Comparison of ENCODE assay signal across 16 cellular contexts in the genomic region with DNA sequence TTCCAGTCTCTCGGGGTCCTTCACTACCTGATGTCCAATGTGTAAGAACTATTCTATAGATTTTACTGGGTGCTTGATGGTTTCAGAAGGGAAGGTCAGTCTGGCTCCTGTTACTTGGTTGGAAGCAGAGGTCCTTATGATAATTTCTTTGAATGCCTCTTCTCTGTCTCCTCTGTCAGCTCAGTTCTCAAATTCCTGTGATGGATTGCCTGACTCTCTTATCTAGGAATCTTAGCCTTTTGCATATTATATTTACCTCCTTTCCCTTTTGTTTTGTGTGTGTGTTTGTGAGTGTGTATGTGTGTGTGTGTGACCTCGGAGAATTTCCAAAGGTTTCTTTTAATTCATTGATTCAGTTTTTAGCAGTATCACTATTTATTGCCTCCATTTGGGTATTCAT.
DNase-seq lines count a peak whose midpoint lies in the region; ATAC-seq and TF ChIP-seq lines count a peak whose summit lies in the region.
"Had no signal": no experiment of that assay in that cellular context is flagged by ENCODE, and none has a peak within 500 bp of the region (broad histone marks: within the 10 kb centered on the region; RNA-seq: fewer than 3 reads in every experiment).

No MANE protein-coding gene starts in this region.

- H3K27ac ChIP-seq in mesendoderm (ENCODE audit: low read depth, low read length): no peak overlapping the region
- peak overlapping the region; percentile 42 for H3K27ac ChIP-seq in upper lobe of right lung
- H3K27ac ChIP-seq: C4-2B, HL-60 had no signal

- H3K27me3 ChIP-seq in adipocyte (replicated peaks; ENCODE audit: control insufficient read depth, insufficient read depth, low read length) (no peaks in the 10 kb centered on the region), mesendoderm (ENCODE audit: insufficient read depth, low read length, poor library complexity) (no peaks in the 10 kb centered on the region), upper lobe of right lung (no peaks in the 10 kb centered on the region)

- no peak overlapping the region for H3K4me2 ChIP-seq in mesendoderm (ENCODE audit: low read length)

- intact Hi-C loops in upper lobe of right lung (cut with DNase I): no loop called here

- WGBS in mesendoderm (ENCODE audit: extremely low coverage, insufficient coverage, low lambda C conversion rate): no CpG with 5 or more reads among the region's 2 CpGs

- no peaks in the 10 kb centered on the region for H3K79me1 ChIP-seq in mesendoderm (ENCODE audit: low read length)

- H3K4ac ChIP-seq in mesendoderm (ENCODE audit: low read depth, low read length): no peak overlapping the region

- H3K23ac ChIP-seq in mesendoderm (ENCODE audit: low read length): no peak overlapping the region

- H3K27me3 Mint-ChIP-seq in HFFc6 (ENCODE audit: insufficient read depth): peaks cover 2% of the 10 kb centered on the region; the same call in 1 of the 2 replicates

- H3K36me3 Mint-ChIP-seq in HFFc6 (ENCODE audit: low read depth): peaks cover 20% of the 10 kb centered on the region
- H3K36me3 Mint-ChIP-seq: CD4-positive, alpha-beta memory T cell had no signal

- H2BK5ac ChIP-seq in mesendoderm (ENCODE audit: low read length): no peak overlapping the region

- H3K9ac ChIP-seq in adipocyte (ENCODE audit: low read length) (peak overlapping the region; percentile 69), mesendoderm (ENCODE audit: low read length) (no peak overlapping the region)

- no peak overlapping the region for H2AK5ac ChIP-seq in mesendoderm (ENCODE audit: low read length)

- no peak overlapping the region for H2BK120ac ChIP-seq in mesendoderm (ENCODE audit: low read depth, low read length)

- ATAC-seq in upper lobe of right lung (no peak), HG02970 (IDR thresholded peaks at IDR 0.05; ENCODE audit: low FRiP score, unreplicated experiment) (no peak)

- no peak for DNase-seq in HFFc6
- DNase-seq in adipocyte (ENCODE audit: low read depth): no peak
- DNase-seq in mesendoderm: peak; percentile 53
- no peak for DNase-seq in upper lobe of right lung
- DNase-seq in activated effector memory CD4-positive, alpha-beta T cell treated with anti-CD3 and anti-CD28 coated beads, Interleukin-2, amount 50 U/mL, for 16 hours: no peak
- DNase-seq in SKM-1 treated with dmso at 0.1 percent for 144 hours (lab: John Stamatoyannopoulos, UW; ENCODE audit: unreplicated experiment): no peak
- DNase-seq: CD4-positive, alpha-beta memory T cell; DMS153; DMS79 treated with DMSO at 0.1 percent for 48 hours; EL; GOT3; H9 had no signal

- no peak overlapping the region for H4K5ac ChIP-seq in mesendoderm (ENCODE audit: low read length)

- H3K4me3 Mint-ChIP-seq in HFFc6: no peak overlapping the region
- H3K4me3 Mint-ChIP-seq: B cell; CD4-positive, alpha-beta memory T cell; H9 had no signal

- H3K56ac ChIP-seq in mesendoderm (ENCODE audit: low read length): no peak overlapping the region

- no peaks in the 10 kb centered on the region for H3K79me2 ChIP-seq in mesendoderm (ENCODE audit: control insufficient read depth, insufficient read depth, low read length)

- H3K4me3 ChIP-seq in adipocyte (ENCODE audit: low read length) (peak overlapping the region; percentile 3), mesendoderm (ENCODE audit: low read length) (no peak overlapping the region), upper lobe of right lung (no peak overlapping the region)

- H3K9me3 ChIP-seq in adipocyte (ENCODE audit: control insufficient read depth, low read length): no peaks in the 10 kb centered on the region
- no peaks in the 10 kb centered on the region for H3K9me3 ChIP-seq in upper lobe of right lung

- no peaks in the 10 kb centered on the region for H3K9me3 Mint-ChIP-seq in HFFc6
- H3K9me3 Mint-ChIP-seq: CD4-positive, alpha-beta memory T cell; H9 had no signal

- H3K27ac Mint-ChIP-seq in HFFc6: peak overlapping the region; percentile 12; the same call in 1 of the 2 replicates
- H3K27ac Mint-ChIP-seq: B cell; CD4-positive, alpha-beta memory T cell; H9 had no signal

- H3K18ac ChIP-seq in mesendoderm (ENCODE audit: low read length): no peak overlapping the region

- TF ChIP-seq CTCF in HFFc6 (IDR thresholded peaks at IDR 0.05) (no peak), upper lobe of right lung (IDR thresholded peaks at IDR 0.05) (no peak)

- no peak overlapping the region for H4K8ac ChIP-seq in mesendoderm (ENCODE audit: low read depth, low read length)

- H3K4me1 ChIP-seq in adipocyte (ENCODE audit: control insufficient read depth, insufficient read depth, low read length): peaks cover 69% of the 10 kb centered on the region
- H3K4me1 ChIP-seq in mesendoderm (ENCODE audit: control insufficient read depth, low read depth, low read length): peaks cover 13% of the 10 kb centered on the region
- H3K4me1 ChIP-seq in upper lobe of right lung: peaks cover 22% of the 10 kb centered on the region

- H2BK15ac ChIP-seq in mesendoderm (replicated peaks; ENCODE audit: low read depth): no peak overlapping the region

- H3K4me1 Mint-ChIP-seq in HFFc6 (ENCODE audit: low read depth): peaks cover 94% of the 10 kb centered on the region
- H3K4me1 Mint-ChIP-seq: CD4-positive, alpha-beta memory T cell had no signal

- no peaks in the 10 kb centered on the region for H3K36me3 ChIP-seq in adipocyte (ENCODE audit: control insufficient read depth, insufficient read depth, low read length, severe bottlenecking)
- H3K36me3 ChIP-seq in mesendoderm (ENCODE audit: control insufficient read depth, insufficient read depth, low read length): no peaks in the 10 kb centered on the region
- no peaks in the 10 kb centered on the region for H3K36me3 ChIP-seq in upper lobe of right lung
